9 cellular contexts compared by ENCODE assay signal in the genomic region with DNA sequence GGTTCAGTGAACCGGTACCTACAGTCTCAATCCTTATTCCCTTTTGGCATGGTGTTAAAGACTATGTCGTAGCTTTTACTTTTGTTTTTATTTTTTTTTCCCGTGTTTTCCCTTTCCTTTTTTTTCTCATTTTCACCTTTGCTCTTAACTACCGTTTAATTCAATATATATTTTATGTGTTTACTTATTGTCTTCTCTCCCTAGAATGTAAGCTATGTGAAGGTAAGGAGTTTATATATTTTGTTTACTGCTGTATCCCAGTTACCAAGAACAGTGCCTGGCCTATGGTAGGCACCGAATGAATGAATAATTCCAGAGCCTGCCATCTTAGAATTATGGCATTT. TPM values are rescaled to one million over a fixed set of nuclear protein-coding genes. Genes with fewer than 3 reads are reported as not detected.
DNase-seq lines count a peak whose midpoint lies in the region; ATAC-seq, FAIRE-seq and TF ChIP-seq lines count a peak whose summit lies in the region.
"Had no signal": no experiment of that assay in that cellular context is flagged by ENCODE, and none has a peak within 500 bp of the region (broad histone marks: within the 10 kb centered on the region; RNA-seq: fewer than 3 reads in every experiment).

No MANE protein-coding gene starts in this region.

- no peaks in the 10 kb centered on the region for H3K9me3 Mint-ChIP-seq in activated T-cell treated with anti-CD3 and anti-CD28 coated beads, Interleukin-2, amount 50 U/mL, for 24 hours
- no peaks in the 10 kb centered on the region for H3K9me3 Mint-ChIP-seq in activated naive CD8-positive, alpha-beta T cell treated with anti-CD3 and anti-CD28 coated beads, Interleukin-2, amount 50 U/mL, for 24 hours

- H3K27me3 ChIP-seq in HepG2 (ENCODE audit: control insufficient read depth in 1 of 2, insufficient read depth in 2 of 2, low read length in 2 of 2), result no peaks in the 10 kb centered on the region
- H3K27me3 ChIP-seq in tibial artery, result no peaks in the 10 kb centered on the region

- no peak overlapping the region for H2AFZ ChIP-seq in HepG2 (ENCODE audit: low read length)

- peaks cover 72% of the 10 kb centered on the region for H3K4me1 Mint-ChIP-seq in activated T-cell treated with anti-CD3 and anti-CD28 coated beads, Interleukin-2, amount 50 U/mL, for 24 hours (ENCODE audit: low read depth)
- peaks cover 50% of the 10 kb centered on the region for H3K4me1 Mint-ChIP-seq in activated naive CD8-positive, alpha-beta T cell treated with anti-CD3 and anti-CD28 coated beads, Interleukin-2, amount 50 U/mL, for 24 hours

- no peaks in the 10 kb centered on the region; a peak in 2 of 5 replicates for H3K36me3 ChIP-seq in HepG2 (replicated peaks in 1 of 2; ENCODE audit: control insufficient read depth in 1 of 2, insufficient read depth in 2 of 2, low read length in 2 of 2)
- H3K36me3 ChIP-seq in tibial artery, result no peaks in the 10 kb centered on the region

- WGBS in HepG2 (ENCODE audit: low lambda C conversion rate), result 29% methylated on average over 5 of the region's 5 CpGs

- H3K4me2 ChIP-seq in HepG2 (ENCODE audit: low read depth, low read length), result peak overlapping the region; percentile 78

- peaks cover 30% of the 10 kb centered on the region for H3K4me1 ChIP-seq in HepG2 (ENCODE audit: insufficient read depth, low read length)
- peaks cover 0 to 38% (median 18%) of the 10 kb centered on the region in 4 donors for H3K4me1 ChIP-seq in tibial artery

- H3K79me2 ChIP-seq in HepG2 (ENCODE audit: insufficient read depth, low read length), result peaks cover 19% of the 10 kb centered on the region

- H3K27me3 Mint-ChIP-seq in activated T-cell treated with anti-CD3 and anti-CD28 coated beads, Interleukin-2, amount 50 U/mL, for 24 hours, result no peaks in the 10 kb centered on the region
- peaks cover 4% of the 10 kb centered on the region for H3K27me3 Mint-ChIP-seq in activated naive CD8-positive, alpha-beta T cell treated with anti-CD3 and anti-CD28 coated beads, Interleukin-2, amount 50 U/mL, for 24 hours

- H3K9ac ChIP-seq in HepG2 (ENCODE audit: insufficient read depth, low read depth, low read length), result peak overlapping the region; percentile 87

- peak overlapping the region; percentile 97 for H3K27ac Mint-ChIP-seq in activated T-cell treated with anti-CD3 and anti-CD28 coated beads, Interleukin-2, amount 50 U/mL, for 24 hours
- H3K27ac Mint-ChIP-seq in activated naive CD8-positive, alpha-beta T cell treated with anti-CD3 and anti-CD28 coated beads, Interleukin-2, amount 50 U/mL, for 24 hours, result peak overlapping the region; percentile 93

- H3K27ac ChIP-seq in HepG2 (ENCODE audit: extremely low read length, insufficient read depth, low read length) (peak overlapping the region; percentile 81), tibial artery (peak overlapping the region; percentile 87 to 96)

- no peak for TF ChIP-seq RAD21 in HepG2 (CRISPR knock-in tag; IDR thresholded peaks at IDR 0.05)

- no peak for FAIRE-seq in HepG2 (lab: Jason Lieb, UNC)
- FAIRE-seq: D721Med had no signal

- CTCF ChIA-PET in HepG2 (lab: Yijun Ruan, JAX; ENCODE audit: low intra/inter-chr PET ratio, low total read pairs), result no interaction called here

- intact Hi-C loops in HepG2 (cut with micrococcal nuclease; ENCODE audit: unreplicated experiment), result no loop called here
- intact Hi-C loops in tibial artery (cut with DNase I; ENCODE audit: low total_unique reads), result no loop called here

- peak overlapping the region; percentile 89 for H3K4me3 Mint-ChIP-seq in activated T-cell treated with anti-CD3 and anti-CD28 coated beads, Interleukin-2, amount 50 U/mL, for 24 hours
- peak overlapping the region; percentile 87 for H3K4me3 Mint-ChIP-seq in activated naive CD8-positive, alpha-beta T cell treated with anti-CD3 and anti-CD28 coated beads, Interleukin-2, amount 50 U/mL, for 24 hours

- TF ChIP-seq EP300 in HepG2 (IDR thresholded peaks at IDR 0.05; ENCODE audit: low read depth in 2 of 2, low read length in 2 of 2) (no peak), HepG2 (CRISPR knock-in tag; IDR thresholded peaks at IDR 0.05; ENCODE audit: borderline replicate concordance) (no peak)

- BruUV-seq in HepG2 (replicated peaks; lab: Mats Ljungman, UMichigan), result no TSS peak

- H4K20me1 ChIP-seq in HepG2 (ENCODE audit: insufficient read depth, low read length), result no peaks in the 10 kb centered on the region

- DNase-seq in activated T-cell treated with anti-CD3 and anti-CD28 coated beads, Interleukin-2, amount 50 U/mL, for 24 hours, result no peak
- DNase-seq in activated T-cell treated with anti-CD3 and anti-CD28 coated beads, Interleukin-2, amount 50 U/mL, for 48 hours, result no peak
- DNase-seq in activated naive CD8-positive, alpha-beta T cell treated with anti-CD3 and anti-CD28 coated beads, Interleukin-2, amount 50 U/mL, for 24 hours, result no peak
- DNase-seq in HepG2 (ENCODE audit: low spot score) (no peak), tibial artery (no peak), NCI-H748 (lab: John Stamatoyannopoulos, UW; ENCODE audit: unreplicated experiment) (no peak), NCI-H1930 (lab: John Stamatoyannopoulos, UW) (no peak), activated gamma-delta T cell treated with Interleukin-2 at 50 U/mL for 16 hours (no peak)

- H3K4me3 ChIP-seq in HepG2 (replicated peaks in 1 of 3; ENCODE audit: insufficient read depth in 1 of 3, low read depth in 2 of 3, low read length in 3 of 3) (peak overlapping the region; percentile 58 to 75 (median 68); a peak in 5 of 6 replicates), tibial artery (peak overlapping the region; percentile 56 to 68)

- H3K36me3 Mint-ChIP-seq in activated T-cell treated with anti-CD3 and anti-CD28 coated beads, Interleukin-2, amount 50 U/mL, for 24 hours (ENCODE audit: low read depth), result peaks cover 85% of the 10 kb centered on the region
- peaks cover 56% of the 10 kb centered on the region for H3K36me3 Mint-ChIP-seq in activated naive CD8-positive, alpha-beta T cell treated with anti-CD3 and anti-CD28 coated beads, Interleukin-2, amount 50 U/mL, for 24 hours (ENCODE audit: low read depth)

- no peak for TF ChIP-seq POLR2A in HepG2 (IDR thresholded peaks at IDR 0.05; ENCODE audit: insufficient read depth in 1 of 2, low read depth in 2 of 2, low read length in 2 of 2)

- in situ Hi-C loops in HepG2 (cut with HindIII; ENCODE audit: extremely low pct_ligation_motif_present, low pct_unique_long_range_greater_than_20kb), result no loop called here

- H3K9me3 ChIP-seq in HepG2 (ENCODE audit: low read length), result no peaks in the 10 kb centered on the region
- H3K9me3 ChIP-seq in tibial artery, result no peaks in the 10 kb centered on the region

- POLR2A ChIA-PET in HepG2 (lab: Yijun Ruan, JAX), result interaction anchor here (1.2 to 4.2 kb wide), 4 partner anchors 10 to 106 kb away, joined by 4 to 18 read pairs (median 9); a partner anchor contains a TSS

- ATAC-seq in activated naive CD8-positive, alpha-beta T cell treated with anti-CD3 and anti-CD28 coated beads, Interleukin-2, amount 50 U/mL, for 24 hours, result no peak
- no peak for ATAC-seq in HepG2

- TF ChIP-seq CTCF in HepG2 (CRISPR knock-in tag; IDR thresholded peaks at IDR 0.05), result no peak
- no peak for TF ChIP-seq CTCF in tibial artery (IDR thresholded peaks at IDR 0.05)

RNA-seq across cellular contexts. Expression of a gene that starts 0.3 kb away (rescaled TPM):
- total RNA-seq in HepG2 (2016; rRNA removed; fragmentation: Illumina TruSeq; extraction: Trizol), result 24.5 and 24.8 TPM in 2 replicates
- total RNA-seq in HepG2 (2016; cell fraction: cytosol; rRNA removed; fragmentation: Illumina TruSeq; extraction: Trizol; ENCODE audit: low read depth), result 8.9 and 14.2 TPM in 2 replicates
- total RNA-seq in HepG2 (2016; cell fraction: insoluble cytoplasmic fraction; rRNA removed; fragmentation: Illumina TruSeq; extraction: Trizol), result 22.2 and 26.0 TPM in 2 replicates
- 28.2 and 35.8 TPM in 2 replicates for total RNA-seq in HepG2 (2016; cell fraction: membrane; rRNA removed; fragmentation: Illumina TruSeq; extraction: Trizol)
- 29.1 and 31.2 TPM in 2 replicates for total RNA-seq in HepG2 (2016; cell fraction: nucleus; rRNA removed; fragmentation: Illumina TruSeq; extraction: Trizol)
- 14.4 and 15.3 TPM in 2 replicates for polyA plus RNA-seq in HepG2 (2011; rRNA removed)
- 7.8 and 9.0 TPM in 2 replicates for polyA plus RNA-seq in HepG2 (2011; cell fraction: cytosol; rRNA removed)
- polyA plus RNA-seq in HepG2 (2011; cell fraction: nucleus; rRNA removed), result 20.0 and 23.6 TPM in 2 replicates
- 9.7 and 11.4 TPM in 2 replicates for polyA plus RNA-seq in HepG2 (2012)
- 0.34 and 0.69 TPM in 2 replicates for polyA plus RNA-seq in HepG2 (2016; cell fraction: cytosol; fragmentation: Illumina TruSeq; extraction: Trizol; ENCODE audit: low read depth)
- polyA plus RNA-seq in HepG2 (2016; cell fraction: insoluble cytoplasmic fraction; fragmentation: Illumina TruSeq; extraction: Trizol; ENCODE audit: low read depth), result 8.3 and 12.1 TPM in 2 replicates
- 1.5 and 2.4 TPM in 2 replicates for polyA plus RNA-seq in HepG2 (2016; cell fraction: membrane; fragmentation: Illumina TruSeq; extraction: Trizol; ENCODE audit: low read depth)
- polyA plus RNA-seq in HepG2 (2016; cell fraction: nucleus; fragmentation: Illumina TruSeq; extraction: Trizol; ENCODE audit: insufficient read depth, low read depth), result 22.5 and 23.9 TPM in 2 replicates
- 21.0 TPM in 2 replicates for polyA minus RNA-seq in HepG2 (2011; rRNA and poly(A)+ RNA removed; ENCODE audit: low replicate concordance)
- 12.5 and 12.9 TPM in 2 replicates for polyA minus RNA-seq in HepG2 (2011; cell fraction: cytosol; rRNA and poly(A)+ RNA removed)
- 53.3 and 70.0 TPM in 2 replicates for polyA minus RNA-seq in HepG2 (2011; cell fraction: nucleus; rRNA and poly(A)+ RNA removed)

RNA-seq across cellular contexts. Expression of a gene that starts 12.3 kb away (rescaled TPM):
- total RNA-seq in HepG2 (2016; rRNA removed; fragmentation: Illumina TruSeq; extraction: Trizol), result 9.7 and 11.1 TPM in 2 replicates
- 3.0 and 3.7 TPM in 2 replicates for total RNA-seq in HepG2 (2016; cell fraction: cytosol; rRNA removed; fragmentation: Illumina TruSeq; extraction: Trizol; ENCODE audit: low read depth)
- total RNA-seq in HepG2 (2016; cell fraction: insoluble cytoplasmic fraction; rRNA removed; fragmentation: Illumina TruSeq; extraction: Trizol), result 11.8 and 12.0 TPM in 2 replicates
- total RNA-seq in HepG2 (2016; cell fraction: membrane; rRNA removed; fragmentation: Illumina TruSeq; extraction: Trizol), result 4.6 and 5.3 TPM in 2 replicates
- 12.2 and 12.7 TPM in 2 replicates for total RNA-seq in HepG2 (2016; cell fraction: nucleus; rRNA removed; fragmentation: Illumina TruSeq; extraction: Trizol)
- polyA plus RNA-seq in HepG2 (2011; rRNA removed), result 17.3 and 22.4 TPM in 2 replicates
- 16.7 and 19.1 TPM in 2 replicates for polyA plus RNA-seq in HepG2 (2011; cell fraction: cytosol; rRNA removed)
- 8.6 and 13.9 TPM in 2 replicates for polyA plus RNA-seq in HepG2 (2011; cell fraction: nucleus; rRNA removed)
- 18.5 and 20.3 TPM in 2 replicates for polyA plus RNA-seq in HepG2 (2012)
- polyA plus RNA-seq in HepG2 (2016; cell fraction: cytosol; fragmentation: Illumina TruSeq; extraction: Trizol; ENCODE audit: low read depth), result 3.4 and 4.7 TPM in 2 replicates
- polyA plus RNA-seq in HepG2 (2016; cell fraction: insoluble cytoplasmic fraction; fragmentation: Illumina TruSeq; extraction: Trizol; ENCODE audit: low read depth), result 18.4 and 21.2 TPM in 2 replicates
- 6.4 and 6.5 TPM in 2 replicates for polyA plus RNA-seq in HepG2 (2016; cell fraction: membrane; fragmentation: Illumina TruSeq; extraction: Trizol; ENCODE audit: low read depth)
- polyA plus RNA-seq in HepG2 (2016; cell fraction: nucleus; fragmentation: Illumina TruSeq; extraction: Trizol; ENCODE audit: insufficient read depth, low read depth), result 31.3 and 35.6 TPM in 2 replicates
- polyA minus RNA-seq in HepG2 (2011; rRNA and poly(A)+ RNA removed; ENCODE audit: low replicate concordance), result 1.6 and 7.3 TPM in 2 replicates
- 2.1 and 2.5 TPM in 2 replicates for polyA minus RNA-seq in HepG2 (2011; cell fraction: cytosol; rRNA and poly(A)+ RNA removed)
- polyA minus RNA-seq in HepG2 (2011; cell fraction: nucleus; rRNA and poly(A)+ RNA removed), result 12.7 and 14.0 TPM in 2 replicates

RNA-seq across cellular contexts. Expression of a gene that starts 17.9 kb away (rescaled TPM):
- 3.3 and 5.3 TPM in 2 replicates for total RNA-seq in HepG2 (2016; rRNA removed; fragmentation: Illumina TruSeq; extraction: Trizol)
- total RNA-seq in HepG2 (2016; cell fraction: cytosol; rRNA removed; fragmentation: Illumina TruSeq; extraction: Trizol; ENCODE audit: low read depth), result 2.6 and 3.3 TPM in 2 replicates
- total RNA-seq in HepG2 (2016; cell fraction: insoluble cytoplasmic fraction; rRNA removed; fragmentation: Illumina TruSeq; extraction: Trizol), result 4.5 and 4.8 TPM in 2 replicates
- total RNA-seq in HepG2 (2016; cell fraction: membrane; rRNA removed; fragmentation: Illumina TruSeq; extraction: Trizol), result 3.8 and 4.6 TPM in 2 replicates
- 3.6 and 5.8 TPM in 2 replicates for total RNA-seq in HepG2 (2016; cell fraction: nucleus; rRNA removed; fragmentation: Illumina TruSeq; extraction: Trizol)
- polyA plus RNA-seq in HepG2 (2011; rRNA removed), result 3.0 and 3.5 TPM in 2 replicates
- 1.7 and 2.1 TPM in 2 replicates for polyA plus RNA-seq in HepG2 (2011; cell fraction: cytosol; rRNA removed)
- 2.1 and 3.0 TPM in 2 replicates for polyA plus RNA-seq in HepG2 (2011; cell fraction: nucleus; rRNA removed)
- 1.5 and 2.4 TPM in 2 replicates for polyA plus RNA-seq in HepG2 (2012)
- polyA plus RNA-seq in HepG2 (2016; cell fraction: cytosol; fragmentation: Illumina TruSeq; extraction: Trizol; ENCODE audit: low read depth), result 1.6 and 1.9 TPM in 2 replicates
- polyA plus RNA-seq in HepG2 (2016; cell fraction: insoluble cytoplasmic fraction; fragmentation: Illumina TruSeq; extraction: Trizol; ENCODE audit: low read depth), result 4.5 and 6.0 TPM in 2 replicates
- 1.8 and 2.2 TPM in 2 replicates for polyA plus RNA-seq in HepG2 (2016; cell fraction: membrane; fragmentation: Illumina TruSeq; extraction: Trizol; ENCODE audit: low read depth)
- 4.8 and 5.3 TPM in 2 replicates for polyA plus RNA-seq in HepG2 (2016; cell fraction: nucleus; fragmentation: Illumina TruSeq; extraction: Trizol; ENCODE audit: insufficient read depth, low read depth)
- polyA minus RNA-seq in HepG2 (2011; rRNA and poly(A)+ RNA removed; ENCODE audit: low replicate concordance), result 0.82 and 0.98 TPM in 2 replicates
- polyA minus RNA-seq in HepG2 (2011; cell fraction: cytosol; rRNA and poly(A)+ RNA removed), result 0.88 and 1.5 TPM in 2 replicates
- 2.4 and 4.8 TPM in 2 replicates for polyA minus RNA-seq in HepG2 (2011; cell fraction: nucleus; rRNA and poly(A)+ RNA removed)

RNA-seq across cellular contexts. Expression of a gene that starts 48.8 kb away (rescaled TPM):
- 54.4 and 80.9 TPM in 2 replicates for total RNA-seq in HepG2 (2016; rRNA removed; fragmentation: Illumina TruSeq; extraction: Trizol)
- 10.9 and 15.6 TPM in 2 replicates for total RNA-seq in HepG2 (2016; cell fraction: cytosol; rRNA removed; fragmentation: Illumina TruSeq; extraction: Trizol; ENCODE audit: low read depth)
- 56.6 and 74.9 TPM in 2 replicates for total RNA-seq in HepG2 (2016; cell fraction: insoluble cytoplasmic fraction; rRNA removed; fragmentation: Illumina TruSeq; extraction: Trizol)
- 18.1 and 24.3 TPM in 2 replicates for total RNA-seq in HepG2 (2016; cell fraction: membrane; rRNA removed; fragmentation: Illumina TruSeq; extraction: Trizol)
- total RNA-seq in HepG2 (2016; cell fraction: nucleus; rRNA removed; fragmentation: Illumina TruSeq; extraction: Trizol), result 26.5 and 26.8 TPM in 2 replicates
- 71.7 and 78.6 TPM in 2 replicates for polyA plus RNA-seq in HepG2 (2011; rRNA removed)
- polyA plus RNA-seq in HepG2 (2011; cell fraction: cytosol; rRNA removed), result 69.7 and 85.2 TPM in 2 replicates
- polyA plus RNA-seq in HepG2 (2011; cell fraction: nucleus; rRNA removed), result 27.5 and 29.1 TPM in 2 replicates
- 33.6 and 54.0 TPM in 2 replicates for polyA plus RNA-seq in HepG2 (2012)
- 19.8 and 22.0 TPM in 2 replicates for polyA plus RNA-seq in HepG2 (2016; cell fraction: cytosol; fragmentation: Illumina TruSeq; extraction: Trizol; ENCODE audit: low read depth)
- 91.0 and 97.2 TPM in 2 replicates for polyA plus RNA-seq in HepG2 (2016; cell fraction: insoluble cytoplasmic fraction; fragmentation: Illumina TruSeq; extraction: Trizol; ENCODE audit: low read depth)
- 22.9 and 23.0 TPM in 2 replicates for polyA plus RNA-seq in HepG2 (2016; cell fraction: membrane; fragmentation: Illumina TruSeq; extraction: Trizol; ENCODE audit: low read depth)
- polyA plus RNA-seq in HepG2 (2016; cell fraction: nucleus; fragmentation: Illumina TruSeq; extraction: Trizol; ENCODE audit: insufficient read depth, low read depth), result 37.9 and 39.1 TPM in 2 replicates
- 63.6 and 109 TPM in 2 replicates for polyA minus RNA-seq in HepG2 (2011; rRNA and poly(A)+ RNA removed; ENCODE audit: low replicate concordance)
- 20.6 and 23.0 TPM in 2 replicates for polyA minus RNA-seq in HepG2 (2011; cell fraction: cytosol; rRNA and poly(A)+ RNA removed)
- polyA minus RNA-seq in HepG2 (2011; cell fraction: nucleus; rRNA and poly(A)+ RNA removed), result 24.2 and 26.6 TPM in 2 replicates
